ENCODE assay signal across 9 cellular contexts in genomic region chr2:176189666-176190641, GRCh38. TPM values are rescaled to one million over a fixed set of nuclear protein-coding genes. Genes with fewer than 3 reads are reported as not detected.
A peak's percentile ranks its signal among the peaks of the same experiment; 100 is the strongest.
DNase-seq lines count a peak whose midpoint lies in the region; ATAC-seq and TF ChIP-seq lines count a peak whose summit lies in the region.
"Had no signal": no experiment of that assay in that cellular context is flagged by ENCODE, and none has a peak within 500 bp of the region (broad histone marks: within the 10 kb centered on the region; RNA-seq: fewer than 3 reads in every experiment).

No MANE protein-coding gene starts in this region.

- H3K4me1 ChIP-seq in CD8-positive, alpha-beta memory T cell (ENCODE audit: insufficient read depth, low read length), result peaks cover 11% of the 10 kb centered on the region
- peaks cover 0 to 2% of the 10 kb centered on the region in 2 donors for H3K4me1 ChIP-seq in neuronal stem cell (ENCODE audit: control insufficient read depth in 2 of 2, insufficient read depth in 1 of 2, low read depth in 1 of 2, low read length in 2 of 2)

- no peak overlapping the region for H2BK120ac ChIP-seq in neuronal stem cell (ENCODE audit: low read depth, low read length)

- H3K4me2 ChIP-seq in neuronal stem cell (ENCODE audit: insufficient read depth, low read length, poor library complexity, severe bottlenecking), result no peak overlapping the region

- no peak overlapping the region for H3K27ac Mint-ChIP-seq in CD8-positive, alpha-beta memory T cell

- H3K9me3 ChIP-seq in CD8-positive, alpha-beta memory T cell (ENCODE audit: low read length), result no peaks in the 10 kb centered on the region
- H3K9me3 ChIP-seq in neuronal stem cell (replicated peaks in 1 of 2; ENCODE audit: control insufficient read depth in 2 of 2, insufficient read depth in 1 of 2, low read depth in 1 of 2, low read length in 2 of 2), result peaks cover 0 to 3% of the 10 kb centered on the region in 2 donors

- H3K4me1 Mint-ChIP-seq in CD8-positive, alpha-beta memory T cell, result peaks cover 16 to 21% (median 21%) of the 10 kb centered on the region in 3 donors

- no peak overlapping the region for H2BK15ac ChIP-seq in neuronal stem cell (ENCODE audit: low read length)

- H3K9ac ChIP-seq in neuronal stem cell (ENCODE audit: low read depth, low read length, poor library complexity), result no peak overlapping the region

- DNase-seq in CD8-positive, alpha-beta memory T cell, result no peak
- peak; percentile 66 for DNase-seq in NCI-H526 treated with DMSO at 0.1 percent for 48 hours (lab: John Stamatoyannopoulos, UW)
- DNase-seq in epithelial cell of proximal tubule (ENCODE audit: low read depth), result no peak
- DNase-seq in neuronal stem cell (ENCODE audit: low spot score), result no peak
- no peak for DNase-seq in DMS153 (lab: John Stamatoyannopoulos, UW)
- DNase-seq in NCI-H524 treated with DMSO at 0.1 percent for 48 hours (lab: John Stamatoyannopoulos, UW), result no peak
- DNase-seq in activated CD8-positive, alpha-beta memory T cell treated with anti-CD3 and anti-CD28 coated beads, Interleukin-2, amount 50 U/mL, for 48 hours, result no peak

- CTCF ChIA-PET in CD8-positive, alpha-beta memory T cell (lab: Charles Lee), result no interaction called here

- no peak for ATAC-seq in GM18498 (IDR thresholded peaks at IDR 0.05; ENCODE audit: unreplicated experiment)
- ATAC-seq: Panc1 had no signal

- H2AFZ ChIP-seq in neuronal stem cell (ENCODE audit: low read length), result peak overlapping the region; percentile 84

- H2BK5ac ChIP-seq in neuronal stem cell (ENCODE audit: low read length), result no peak overlapping the region

- peaks cover 33% of the 10 kb centered on the region for H3K27me3 ChIP-seq in CD8-positive, alpha-beta memory T cell (ENCODE audit: insufficient read depth, low read length, poor library complexity, severe bottlenecking)
- peaks cover 37 to 95% (median 72%) of the 10 kb centered on the region in 3 experiments for H3K27me3 ChIP-seq in neuronal stem cell (ENCODE audit: control insufficient read depth in 3 of 3, insufficient read depth in 3 of 3, low read depth in 1 of 3, low read length in 3 of 3)

- no peak overlapping the region for H3K27ac ChIP-seq in CD8-positive, alpha-beta memory T cell (ENCODE audit: low read depth, low read length)
- no peak overlapping the region for H3K27ac ChIP-seq in neuronal stem cell (replicated peaks; ENCODE audit: low read length)

- POLR2A ChIA-PET in CD8-positive, alpha-beta memory T cell (lab: Charles Lee), result no interaction called here

- H2AK5ac ChIP-seq in neuronal stem cell (ENCODE audit: low read depth, low read length), result no peak overlapping the region

- H2BK12ac ChIP-seq in neuronal stem cell (ENCODE audit: low read length), result no peak overlapping the region

- H3K27me3 Mint-ChIP-seq in CD8-positive, alpha-beta memory T cell, result peaks cover 58 to 79% of the 10 kb centered on the region in 2 donors

- no peaks in the 10 kb centered on the region for H3K36me3 ChIP-seq in CD8-positive, alpha-beta memory T cell (ENCODE audit: insufficient read depth, low read length)
- H3K36me3 ChIP-seq in neuronal stem cell (replicated peaks in 1 of 2; ENCODE audit: control insufficient read depth in 2 of 2, insufficient read depth in 2 of 2, low read length in 2 of 2), result no peaks in the 10 kb centered on the region

- H4K91ac ChIP-seq in neuronal stem cell (ENCODE audit: low read depth, low read length, poor library complexity), result no peak overlapping the region

- peak overlapping the region; percentile 2 for H3K4me3 ChIP-seq in CD8-positive, alpha-beta memory T cell (ENCODE audit: low read length)
- peak overlapping the region; percentile 69 for H3K4me3 ChIP-seq in epithelial cell of proximal tubule (ENCODE audit: low read depth, low read length)
- no peak overlapping the region for H3K4me3 ChIP-seq in neuronal stem cell (ENCODE audit: low read length in 2 of 2)

- peak overlapping the region; percentile 59 to 86 (median 68) for H3K4me3 Mint-ChIP-seq in CD8-positive, alpha-beta memory T cell

- no peak overlapping the region for H3K14ac ChIP-seq in neuronal stem cell (ENCODE audit: low read length)

- no peaks in the 10 kb centered on the region for H3K79me1 ChIP-seq in neuronal stem cell (ENCODE audit: low read depth, low read length)

- no peak overlapping the region for H4K8ac ChIP-seq in neuronal stem cell (ENCODE audit: low read depth, low read length)

- no peak overlapping the region for H3K4ac ChIP-seq in neuronal stem cell (ENCODE audit: low read length)

- H3K23ac ChIP-seq in neuronal stem cell (ENCODE audit: low read depth, low read length, poor library complexity), result peak overlapping the region; percentile 61

- H3K18ac ChIP-seq in neuronal stem cell (ENCODE audit: low read length), result no peak overlapping the region

- TF ChIP-seq CTCF in epithelial cell of proximal tubule (conservative IDR thresholded peaks at IDR 0.05; ENCODE audit: low read depth, low read length), result no peak

- WGBS in neuronal stem cell (ENCODE audit: extremely low coverage in 2 of 2, insufficient read length in 2 of 2, insufficient replicate concordance in 1 of 2), 2 donors, result no CpG with 5 or more reads among the region's 29 CpGs

- H3K36me3 Mint-ChIP-seq in CD8-positive, alpha-beta memory T cell, result peaks cover 0 to 3% (median 2%) of the 10 kb centered on the region in 3 donors

- H3K9me3 Mint-ChIP-seq in CD8-positive, alpha-beta memory T cell, result peaks cover 0 to 12% (median 0%) of the 10 kb centered on the region in 5 donors

RNA-seq across cellular contexts. Expression of gene HOXD1, which starts 1.5 kb away (rescaled TPM):
- not detected for total RNA-seq in CD8-positive, alpha-beta memory T cell
- not detected for polyA plus RNA-seq in CD8-positive, alpha-beta memory T cell
- total RNA-seq in epithelial cell of proximal tubule, result 9.3 and 10.2 TPM in 2 replicates
- polyA plus RNA-seq in neuronal stem cell (2013, experiment 1 of 2), result not detected
- polyA plus RNA-seq in neuronal stem cell (2013, experiment 2 of 2), result not detected

RNA-seq across cellular contexts. Expression of gene HOXD3, which starts 32.8 kb away (rescaled TPM):
- total RNA-seq in CD8-positive, alpha-beta memory T cell, result not detected
- polyA plus RNA-seq in CD8-positive, alpha-beta memory T cell, result not detected
- total RNA-seq in epithelial cell of proximal tubule, result 8.2 and 9.4 TPM in 2 replicates
- not detected for polyA plus RNA-seq in neuronal stem cell (2013, experiment 1 of 2)
- not detected for polyA plus RNA-seq in neuronal stem cell (2013, experiment 2 of 2)

RNA-seq across cellular contexts. Expression of gene HOXD4, which starts 38.6 kb away (rescaled TPM):
- total RNA-seq in CD8-positive, alpha-beta memory T cell, result not detected
- not detected for polyA plus RNA-seq in CD8-positive, alpha-beta memory T cell
- total RNA-seq in epithelial cell of proximal tubule, result 26.0 and 28.0 TPM in 2 replicates
- polyA plus RNA-seq in neuronal stem cell (2013, experiment 1 of 2), result not detected
- polyA plus RNA-seq in neuronal stem cell (2013, experiment 2 of 2), result not detected

Comparison
In these comparisons a context has a peak if more than half of its experiments do, and no peak if none do; other contexts are left out.
1. H3K4me3 ChIP-seq: peak in CD8-positive, alpha-beta memory T cell (single experiment) and epithelial cell of proximal tubule (single experiment); none in neuronal stem cell (0 of 2).
2. RNA of gene HOXD1, which starts 1.5 kb away (total RNA-seq): 9.3 to 10.2 TPM in epithelial cell of proximal tubule; not detected in CD8-positive, alpha-beta memory T cell; every median in the first group is over 10 times any median in the second.
3. RNA of gene HOXD4, which starts 38.6 kb away (total RNA-seq): 26.0 to 28.0 TPM in epithelial cell of proximal tubule; not detected in CD8-positive, alpha-beta memory T cell; every median in the first group is over 10 times any median in the second.